Comparison of ENCODE assay signal across 18 cellular contexts in the genomic region with DNA sequence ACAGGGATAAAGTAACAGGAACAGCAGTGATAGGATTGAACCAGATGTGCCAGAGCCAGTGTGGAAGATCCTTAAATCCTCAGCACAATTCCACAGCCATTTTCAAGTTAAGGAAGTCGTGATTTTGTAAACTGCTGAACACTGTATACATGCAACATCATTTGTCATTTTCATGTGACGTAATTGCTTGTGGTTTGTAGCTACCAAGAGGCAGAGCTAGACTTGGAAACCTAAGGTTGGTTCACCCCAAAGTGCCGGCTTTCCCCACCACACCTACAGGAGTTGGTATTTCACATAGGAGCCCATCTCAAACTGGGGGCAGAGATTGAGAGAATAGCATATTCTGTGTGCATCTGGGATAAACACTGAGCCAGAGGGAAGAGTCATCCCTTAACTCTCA.
DNase-seq lines count a peak whose midpoint lies in the region; ATAC-seq and TF ChIP-seq lines count a peak whose summit lies in the region.
"Had no signal": no experiment of that assay in that cellular context is flagged by ENCODE, and none has a peak within 500 bp of the region (broad histone marks: within the 10 kb centered on the region; RNA-seq: fewer than 3 reads in every experiment).

No MANE protein-coding gene starts in this region.

- no peaks in the 10 kb centered on the region for H3K36me3 ChIP-seq in smooth muscle cell (ENCODE audit: low read depth)
- H3K36me3 ChIP-seq: BE2C, Peyer's patch had no signal

- no peaks in the 10 kb centered on the region for H3F3A ChIP-seq in smooth muscle cell (ENCODE audit: low read depth)

- no peaks in the 10 kb centered on the region for H3K9me3 ChIP-seq in smooth muscle cell (replicated peaks; ENCODE audit: low read depth)
- H3K9me3 ChIP-seq: A549, BE2C, Peyer's patch had no signal

- H3K27ac ChIP-seq in smooth muscle cell (ENCODE audit: low read depth), result no peak overlapping the region
- H3K27ac ChIP-seq: A549, Peyer's patch had no signal

- peak overlapping the region; percentile 28 for H2AFZ ChIP-seq in smooth muscle cell (ENCODE audit: low read depth)

- peak overlapping the region; percentile 19 for H3K4me3 Mint-ChIP-seq in endothelial cell (ENCODE audit: unreplicated experiment)
- H3K4me3 Mint-ChIP-seq: CD4-positive, alpha-beta memory T cell had no signal

- H3K4me3 ChIP-seq in smooth muscle cell, result no peak overlapping the region
- H3K4me3 ChIP-seq: A549, Peyer's patch had no signal

- peaks cover 2% of the 10 kb centered on the region for H3K4me1 Mint-ChIP-seq in endothelial cell (ENCODE audit: unreplicated experiment)

- WGBS in smooth muscle cell (ENCODE audit: low lambda C conversion rate), result 59% methylated on average over 3 of the region's 3 CpGs

- H3K9ac ChIP-seq in smooth muscle cell (ENCODE audit: low read depth), result no peak overlapping the region

- H3K9me3 Mint-ChIP-seq in endothelial cell (ENCODE audit: unreplicated experiment), result no peaks in the 10 kb centered on the region

- H3K27me3 ChIP-seq in smooth muscle cell (ENCODE audit: low read depth), result no peaks in the 10 kb centered on the region
- H3K27me3 ChIP-seq: BE2C, Peyer's patch had no signal

- H3K27me3 Mint-ChIP-seq in endothelial cell (ENCODE audit: unreplicated experiment), result peaks cover 2% of the 10 kb centered on the region

- no peaks in the 10 kb centered on the region for H3K4me1 ChIP-seq in smooth muscle cell (ENCODE audit: low read depth)
- H3K4me1 ChIP-seq: BE2C had no signal

- no peak overlapping the region for H3K4me2 ChIP-seq in smooth muscle cell
- H3K4me2 ChIP-seq: A549 had no signal

- no peaks in the 10 kb centered on the region for H3K79me2 ChIP-seq in smooth muscle cell (ENCODE audit: low read depth)

- H4K20me1 ChIP-seq in smooth muscle cell (ENCODE audit: low read depth), result no peaks in the 10 kb centered on the region

- ATAC-seq in left colon (no peak), HG02981 (IDR thresholded peaks at IDR 0.05; ENCODE audit: unreplicated experiment) (no peak)
- ATAC-seq: A549, SK-N-SH treated with all-trans-retinoic acid at 6 μM for 48 hours had no signal

- TF ChIP-seq CTCF in endothelial cell (IDR thresholded peaks at IDR 0.05; ENCODE audit: unreplicated experiment) (no peak), smooth muscle cell (IDR thresholded peaks at IDR 0.05; ENCODE audit: borderline replicate concordance, insufficient read depth, poor library complexity, severe bottlenecking) (no peak)

- H3K36me3 Mint-ChIP-seq in endothelial cell (ENCODE audit: low read depth, unreplicated experiment), result no peaks in the 10 kb centered on the region
- H3K36me3 Mint-ChIP-seq: CD4-positive, alpha-beta memory T cell had no signal

- DNase-seq in CD1c-positive myeloid dendritic cell (ENCODE audit: extremely low spot score) (peak; percentile 31), M059J (ENCODE audit: low read depth) (peak; percentile 12), endothelial cell (ENCODE audit: low spot score) (no peak), smooth muscle cell (lab: John Stamatoyannopoulos, UW; ENCODE audit: unreplicated experiment) (no peak), left colon (no peak), glomerular visceral epithelial cell (ENCODE audit: extremely low spot score) (no peak)
- DNase-seq: BE2C; CD4-positive, alpha-beta memory T cell; NCI-H1092 treated with DMSO at 0.1 percent for 48 hours; NCI-H1436 treated with DMSO at 0.1 percent for 48 hours; NCI-H1930; NCI-H2227 treated with DMSO at 0.1 percent for 48 hours; NCI-H510A treated with DMSO at 0.1 percent for 48 hours; NCI-H774; Peyer's patch had no signal

- intact Hi-C loops in left colon (cut with DNase I, micrococcal nuclease), result no loop called here

- H3K27ac Mint-ChIP-seq in endothelial cell (ENCODE audit: unreplicated experiment), result no peak overlapping the region

Comparison
In these comparisons a context has a peak if more than half of its experiments do, and no peak if none do; other contexts are left out.
1. DNase-seq: peak in CD1c-positive myeloid dendritic cell (single experiment) and M059J (single experiment); none in endothelial cell (single experiment), smooth muscle cell (single experiment), left colon (0 of 2) and glomerular visceral epithelial cell (single experiment).